ENCODE assay signal across 3 cellular contexts in the genomic region with DNA sequence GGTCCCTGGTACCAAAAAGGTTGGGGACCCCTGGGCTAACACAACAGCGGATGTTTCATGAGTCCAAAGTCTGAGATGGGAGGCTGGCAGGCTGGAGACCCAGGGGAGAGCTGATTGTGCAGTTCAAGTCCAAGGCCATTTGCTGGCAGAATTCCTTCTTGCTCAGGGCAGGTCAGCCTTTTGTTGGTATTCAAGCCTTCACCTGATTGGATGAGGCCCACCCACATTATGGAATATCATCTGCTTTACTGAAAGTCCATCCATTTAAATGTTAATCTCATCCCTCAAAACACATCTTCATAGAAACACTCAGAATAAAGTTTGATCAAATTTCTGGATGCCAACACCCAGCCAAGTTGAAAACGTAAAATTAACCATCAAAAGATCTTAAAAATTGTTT.
A peak's percentile ranks its signal among the peaks of the same experiment; 100 is the strongest.
TF ChIP-seq lines count a peak whose summit lies in the region.

No MANE protein-coding gene starts in this region.

TF ChIP-seq in HepG2, 621 proteins besides CTCF, POLR2A, EP300 and RAD21:
- TF ChIP-seq, protein P1, sequence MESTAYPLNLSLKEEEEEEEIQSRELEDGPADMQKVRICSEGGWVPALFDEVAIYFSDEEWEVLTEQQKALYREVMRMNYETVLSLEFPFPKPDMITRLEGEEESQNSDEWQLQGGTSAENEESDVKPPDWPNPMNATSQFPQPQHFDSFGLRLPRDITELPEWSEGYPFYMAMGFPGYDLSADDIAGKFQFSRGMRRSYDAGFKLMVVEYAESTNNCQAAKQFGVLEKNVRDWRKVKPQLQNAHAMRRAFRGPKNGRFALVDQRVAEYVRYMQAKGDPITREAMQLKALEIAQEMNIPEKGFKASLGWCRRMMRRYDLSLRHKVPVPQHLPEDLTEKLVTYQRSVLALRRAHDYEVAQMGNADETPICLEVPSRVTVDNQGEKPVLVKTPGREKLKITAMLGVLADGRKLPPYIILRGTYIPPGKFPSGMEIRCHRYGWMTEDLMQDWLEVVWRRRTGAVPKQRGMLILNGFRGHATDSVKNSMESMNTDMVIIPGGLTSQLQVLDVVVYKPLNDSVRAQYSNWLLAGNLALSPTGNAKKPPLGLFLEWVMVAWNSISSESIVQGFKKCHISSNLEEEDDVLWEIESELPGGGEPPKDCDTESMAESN (CRISPR knock-in tag; conservative IDR thresholded peaks at IDR 0.05), result no peak
- TF ChIP-seq HNF4A (CRISPR knock-in tag; IDR thresholded peaks at IDR 0.05), result peak; percentile 40; the same call in 1 of the 2 replicates
- TF ChIP-seq ETV5 (CRISPR knock-in tag; IDR thresholded peaks at IDR 0.05; ENCODE audit: borderline replicate concordance), result no peak
- TF ChIP-seq JARID2 (CRISPR knock-in tag; IDR thresholded peaks at IDR 0.05; ENCODE audit: insufficient replicate concordance), result no peak
- no peak for TF ChIP-seq ZNF672 (CRISPR knock-in tag; IDR thresholded peaks at IDR 0.05)
- TF ChIP-seq ZNF564 (CRISPR knock-in tag; IDR thresholded peaks at IDR 0.05), result no peak
- TF ChIP-seq RARA (CRISPR knock-in tag; IDR thresholded peaks at IDR 0.05), result 0 out of 2 replicates have a peak, but pooled peaks have one; percentile 27
- no peak for TF ChIP-seq GTF2F1 (IDR thresholded peaks at IDR 0.05; ENCODE audit: low read length)
- TF ChIP-seq KLF11 (CRISPR knock-in tag; IDR thresholded peaks at IDR 0.05), result no peak
- no peak for TF ChIP-seq CREB1 (IDR thresholded peaks at IDR 0.05)
- no peak for TF ChIP-seq CREB1 (CRISPR knock-in tag; IDR thresholded peaks at IDR 0.05)
- no peak for TF ChIP-seq ZNF143 (CRISPR knock-in tag; IDR thresholded peaks at IDR 0.05)
- no peak for TF ChIP-seq ZSCAN25 (CRISPR knock-in tag; IDR thresholded peaks at IDR 0.05)

TF ChIP-seq in HEK293, 187 proteins besides CTCF, POLR2A, EP300 and RAD21:
- TF ChIP-seq ZNF629 (tag by site-specific recombination; IDR thresholded peaks at IDR 0.05), result no peak
- no peak for TF ChIP-seq YY2 (tag by site-specific recombination; IDR thresholded peaks at IDR 0.05)
- no peak for TF ChIP-seq ZNF660 (tag by site-specific recombination; IDR thresholded peaks at IDR 0.05)
- no peak for TF ChIP-seq ZNF792 (tag by site-specific recombination; IDR thresholded peaks at IDR 0.05)
- TF ChIP-seq ZSCAN30 (tag by site-specific recombination; IDR thresholded peaks at IDR 0.05), result no peak
- peak; percentile 99 for TF ChIP-seq ZNF10 (tag by site-specific recombination; IDR thresholded peaks at IDR 0.05)

TF ChIP-seq in K562, 482 proteins besides CTCF, POLR2A, EP300 and RAD21:
- TF ChIP-seq ZNF134 (CRISPR knock-in tag; conservative IDR thresholded peaks at IDR 0.05), result peak; percentile 91
- no peak for TF ChIP-seq RBM39 (optimal IDR thresholded peaks at IDR 0.05; ENCODE audit: low read depth, low read length)
- peak; percentile 50 for TF ChIP-seq RBM25 (IDR thresholded peaks at IDR 0.05; ENCODE audit: low read depth, low read length, severe bottlenecking)
